1 cellular context compared by ENCODE assay signal in the genomic region with DNA sequence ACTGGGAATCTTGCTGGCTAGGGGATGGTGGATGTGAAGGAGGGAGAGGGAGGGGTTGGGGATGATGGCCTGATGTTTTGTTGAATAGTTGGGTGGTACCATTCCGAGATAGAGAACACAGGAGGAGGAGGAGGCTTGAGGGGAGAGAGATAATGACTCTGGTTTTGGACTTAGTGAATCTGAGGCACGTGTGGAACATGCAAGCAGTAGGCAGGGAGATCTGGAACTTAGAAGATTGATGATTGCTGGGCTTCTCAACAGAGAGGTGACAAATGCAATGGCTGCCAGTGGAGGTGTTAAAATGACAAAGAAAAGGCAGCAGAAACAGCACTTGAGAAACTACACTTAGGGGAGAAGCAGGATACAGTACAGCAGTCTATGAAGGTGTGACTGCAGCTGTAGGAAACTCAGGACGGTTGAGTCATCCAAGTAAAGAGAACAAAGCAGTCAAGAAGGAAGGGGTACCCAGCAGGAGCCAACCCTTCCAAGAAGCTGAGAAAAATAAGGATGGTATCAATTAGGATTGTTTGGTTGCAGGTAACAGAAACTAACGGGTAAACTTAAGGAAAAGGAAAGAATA.
TF ChIP-seq lines count a peak whose summit lies in the region.

No MANE protein-coding gene starts in this region.

TF ChIP-seq in IMR-90, 13 proteins besides CTCF, POLR2A, EP300 and RAD21:
- TF ChIP-seq, protein P1, sequence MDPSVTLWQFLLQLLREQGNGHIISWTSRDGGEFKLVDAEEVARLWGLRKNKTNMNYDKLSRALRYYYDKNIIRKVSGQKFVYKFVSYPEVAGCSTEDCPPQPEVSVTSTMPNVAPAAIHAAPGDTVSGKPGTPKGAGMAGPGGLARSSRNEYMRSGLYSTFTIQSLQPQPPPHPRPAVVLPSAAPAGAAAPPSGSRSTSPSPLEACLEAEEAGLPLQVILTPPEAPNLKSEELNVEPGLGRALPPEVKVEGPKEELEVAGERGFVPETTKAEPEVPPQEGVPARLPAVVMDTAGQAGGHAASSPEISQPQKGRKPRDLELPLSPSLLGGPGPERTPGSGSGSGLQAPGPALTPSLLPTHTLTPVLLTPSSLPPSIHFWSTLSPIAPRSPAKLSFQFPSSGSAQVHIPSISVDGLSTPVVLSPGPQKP (IDR thresholded peaks at IDR 0.05; ENCODE audit: borderline replicate concordance, low read depth, low read length): no peak
- TF ChIP-seq SMC3 (IDR thresholded peaks at IDR 0.05; ENCODE audit: low read depth, low read length): no peak
- TF ChIP-seq MAFK (IDR thresholded peaks at IDR 0.05; ENCODE audit: low read depth, low read length): no peak
- no peak for TF ChIP-seq NFE2L2 (IDR thresholded peaks at IDR 0.05; ENCODE audit: low read depth, low read length)
- TF ChIP-seq, protein P2, sequence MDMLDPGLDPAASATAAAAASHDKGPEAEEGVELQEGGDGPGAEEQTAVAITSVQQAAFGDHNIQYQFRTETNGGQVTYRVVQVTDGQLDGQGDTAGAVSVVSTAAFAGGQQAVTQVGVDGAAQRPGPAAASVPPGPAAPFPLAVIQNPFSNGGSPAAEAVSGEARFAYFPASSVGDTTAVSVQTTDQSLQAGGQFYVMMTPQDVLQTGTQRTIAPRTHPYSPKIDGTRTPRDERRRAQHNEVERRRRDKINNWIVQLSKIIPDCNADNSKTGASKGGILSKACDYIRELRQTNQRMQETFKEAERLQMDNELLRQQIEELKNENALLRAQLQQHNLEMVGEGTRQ (IDR thresholded peaks at IDR 0.05; ENCODE audit: low read depth, low read length): no peak
- no peak for TF ChIP-seq MXI1 (IDR thresholded peaks at IDR 0.05; ENCODE audit: borderline replicate concordance, low read depth, low read length)
- no peak for TF ChIP-seq RFX5 (IDR thresholded peaks at IDR 0.05; ENCODE audit: low read depth, low read length)
- TF ChIP-seq BHLHE40 (IDR thresholded peaks at IDR 0.05; ENCODE audit: low read depth, low read length): no peak
- TF ChIP-seq FOS (IDR thresholded peaks at IDR 0.05; ENCODE audit: low read depth, low read length): no peak
- TF ChIP-seq CHD1 (IDR thresholded peaks at IDR 0.05; ENCODE audit: low read depth, low read length): no peak
- TF ChIP-seq RCOR1 (IDR thresholded peaks at IDR 0.05; ENCODE audit: insufficient replicate concordance, low read length): no peak
- no peak for TF ChIP-seq MAZ (IDR thresholded peaks at IDR 0.05; ENCODE audit: borderline replicate concordance, low read depth, low read length)
- no peak for TF ChIP-seq CEBPB (IDR thresholded peaks at IDR 0.05; ENCODE audit: low read depth, low read length)
